8 cellular contexts compared by ENCODE assay signal in genomic region chr17:61408151-61409041, GRCh38. TPM values are rescaled to one million over a fixed set of nuclear protein-coding genes. Genes with fewer than 3 reads are reported as not detected.
DNase-seq lines count a peak whose midpoint lies in the region; ATAC-seq and TF ChIP-seq lines count a peak whose summit lies in the region.

No MANE protein-coding gene starts in this region.

- H3K36me3 ChIP-seq in left lung (peaks cover 0 to 22% of the 10 kb centered on the region in 2 donors), tibial artery (peaks cover 28 to 42% (median 38%) of the 10 kb centered on the region in 3 donors)

- peak overlapping the region; percentile 80 for H3K4me3 Mint-ChIP-seq in activated naive CD8-positive, alpha-beta T cell

- H3K4me1 Mint-ChIP-seq in activated naive CD8-positive, alpha-beta T cell (ENCODE audit: low read depth) = peaks cover 27% of the 10 kb centered on the region

- H3K4me1 ChIP-seq in left lung (peaks cover 11 to 71% of the 10 kb centered on the region in 2 donors), tibial artery (peaks cover 0 to 76% (median 58%) of the 10 kb centered on the region in 4 donors)

- no peaks in the 10 kb centered on the region for H3K9me3 Mint-ChIP-seq in activated naive CD8-positive, alpha-beta T cell (ENCODE audit: low read depth)

- peak overlapping the region in 1 of 2 donors; percentile 65 for H3K4me3 ChIP-seq in left lung
- H3K4me3 ChIP-seq in tibial artery = peak overlapping the region; percentile 66 to 74

- intact Hi-C loops in left lung (cut with DNase I) (no loop called here), tibial artery (cut with DNase I; ENCODE audit: low total_unique reads) (loop anchor here (5.0 kb wide), 1 partner anchor 406 kb away; no protein-coding TSS in a partner anchor)

- H3K27me3 ChIP-seq in left lung (peaks cover 40 to 100% of the 10 kb centered on the region in 2 donors), tibial artery (peaks cover 0 to 2% of the 10 kb centered on the region in 2 donors)

- H3K27me3 Mint-ChIP-seq in activated naive CD8-positive, alpha-beta T cell = peaks cover 25% of the 10 kb centered on the region

- H3K36me3 Mint-ChIP-seq in activated naive CD8-positive, alpha-beta T cell = no peaks in the 10 kb centered on the region

- H3K9me3 ChIP-seq in left lung (no peaks in the 10 kb centered on the region), tibial artery (no peaks in the 10 kb centered on the region)

- no peak overlapping the region for H3K27ac Mint-ChIP-seq in activated naive CD8-positive, alpha-beta T cell

- ATAC-seq in left lung = no peak

- TF ChIP-seq CTCF in left lung (IDR thresholded peaks at IDR 0.05) (no peak), tibial artery (IDR thresholded peaks at IDR 0.05) (no peak)

- peak overlapping the region; percentile 77 to 90 for H3K27ac ChIP-seq in left lung
- H3K27ac ChIP-seq in tibial artery = peak overlapping the region; percentile 98

- DNase-seq in activated CD4-positive, alpha-beta T cell treated with anti-CD3 and anti-CD28 coated beads for 1 hour = peak; percentile 7
- DNase-seq in activated CD4-positive, alpha-beta T cell treated with anti-CD3 and anti-CD28 coated beads, Interleukin-2, amount 50 U/mL, for 48 hours = no peak
- DNase-seq in left lung (peak; percentile 30 to 80), tibial artery (peak; percentile 19 to 69), NCI-H2171 (lab: John Stamatoyannopoulos, UW) (no peak), NCI-H1694 treated with DMSO at 0.1 percent for 48 hours (lab: John Stamatoyannopoulos, UW) (no peak)
- no peak for DNase-seq in stimulated activated naive CD4-positive, alpha-beta T cell treated with Interleukin-2 at 50 U/mL for 16 hours (lab: John Stamatoyannopoulos, UW)

RNA-seq across cellular contexts. Expression of gene TBX2, which starts 8.8 kb away (rescaled TPM):
- total RNA-seq in left lung = 100 to 1,000 TPM; 104 to 119 TPM

RNA-seq across cellular contexts. Expression of gene TBX4, which starts 43.8 kb away (rescaled TPM):
- total RNA-seq in left lung = 10 to 100 TPM; 21.2 to 29.3 TPM

Comparison
In these comparisons a context has a peak if more than half of its experiments do, and no peak if none do; other contexts are left out.
1. DNase-seq: peak in activated CD4-positive, alpha-beta T cell treated with anti-CD3 and anti-CD28 coated beads for 1 hour (single experiment), left lung (2 of 2) and tibial artery (2 of 2); none in activated CD4-positive, alpha-beta T cell treated with anti-CD3 and anti-CD28 coated beads, Interleukin-2, amount 50 U/mL, for 48 hours (0 of 2), NCI-H2171 (single experiment), NCI-H1694 treated with DMSO at 0.1 percent for 48 hours (single experiment) and stimulated activated naive CD4-positive, alpha-beta T cell treated with Interleukin-2 at 50 U/mL for 16 hours (single experiment).